Comparison of ENCODE assay signal across 14 cellular contexts in the genomic region with DNA sequence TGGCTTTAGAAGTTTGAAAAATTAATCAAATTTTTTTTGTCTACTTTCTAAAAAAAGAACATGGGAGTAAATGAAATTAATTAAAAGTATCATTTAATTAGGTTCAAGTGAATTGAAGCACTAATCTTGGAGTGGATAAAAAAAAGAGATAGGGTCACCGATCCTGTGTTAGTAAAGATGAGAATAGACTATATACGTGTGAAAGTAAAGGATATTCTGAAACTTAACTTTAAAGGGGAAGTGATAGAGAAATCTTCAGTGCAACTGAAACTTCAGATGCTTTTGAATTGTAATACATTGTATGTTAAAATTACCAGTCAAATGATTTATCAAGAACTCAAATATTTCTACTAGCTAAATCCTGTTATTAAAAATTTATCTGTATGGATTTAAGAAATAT. TPM values are rescaled to one million over a fixed set of nuclear protein-coding genes. Genes with fewer than 3 reads are reported as not detected.
DNase-seq lines count a peak whose midpoint lies in the region; ATAC-seq, FAIRE-seq and TF ChIP-seq lines count a peak whose summit lies in the region.
"Had no signal": no experiment of that assay in that cellular context is flagged by ENCODE, and none has a peak within 500 bp of the region (broad histone marks: within the 10 kb centered on the region; RNA-seq: fewer than 3 reads in every experiment).

No MANE protein-coding gene starts in this region.

- no peak for DNase-seq in HepG2 (ENCODE audit: low spot score)
- no peak for DNase-seq in stimulated activated naive B cell treated with anti-CD40 and anti-IgM and Interleukin-4, amounts not matched to agents 10 μg/mL and 1 μg/mL and 100 μg/mL, for 72 hours
- DNase-seq in NCI-H2171 (lab: John Stamatoyannopoulos, UW), result no peak
- DNase-seq in D721Med (ENCODE audit: insufficient read length, low spot score), result no peak
- DNase-seq: ACHN; activated naive CD4-positive, alpha-beta T cell treated with anti-CD3 and anti-CD28 coated beads for 36 hours; cerebellar nuclear complex; DMS53; esophagus squamous epithelium; tibial artery had no signal

- H3K27me3 Mint-ChIP-seq in stimulated activated naive B cell treated with anti-CD40 and anti-IgM and Interleukin-4, amounts not matched to agents 10 μg/mL and 1 μg/mL and 100 μg/mL, for 72 hours, result no peaks in the 10 kb centered on the region

- no peak overlapping the region for H3K4me3 Mint-ChIP-seq in stimulated activated naive B cell treated with anti-CD40 and anti-IgM and Interleukin-4, amounts not matched to agents 10 μg/mL and 1 μg/mL and 100 μg/mL, for 72 hours
- H3K4me3 Mint-ChIP-seq: activated naive CD4-positive, alpha-beta T cell treated with anti-CD3 and anti-CD28 coated beads for 36 hours had no signal

- ATAC-seq in HepG2 (no peak), GM21737 (IDR thresholded peaks at IDR 0.05; ENCODE audit: unreplicated experiment) (peak; percentile 46), HG03354 (IDR thresholded peaks at IDR 0.05; ENCODE audit: poor library complexity, severe bottlenecking, unreplicated experiment) (peak; percentile 40), HG02970 (IDR thresholded peaks at IDR 0.05; ENCODE audit: low FRiP score, unreplicated experiment) (no peak)
- peak; percentile 27 to 29 for ATAC-seq in stimulated activated naive B cell treated with anti-CD40 and anti-IgM and Interleukin-4, amounts not matched to agents 10 μg/mL and 1 μg/mL and 100 μg/mL, for 72 hours (replicated peaks)

- intact Hi-C loops in HepG2 (cut with micrococcal nuclease; ENCODE audit: unreplicated experiment), result loop anchor here (5.0 kb wide), 1 partner anchor 313 kb away; a partner anchor contains a TSS

- H3K36me3 ChIP-seq in liver (ENCODE audit: control insufficient read depth in 4 of 4, insufficient read depth in 3 of 4, low read depth in 1 of 4, low read length in 3 of 4) (peaks cover 0 to 13% (median 9%) of the 10 kb centered on the region in 4 donors), HepG2 (replicated peaks in 1 of 2; ENCODE audit: control insufficient read depth in 1 of 2, insufficient read depth in 2 of 2, low read length in 2 of 2) (peaks cover 2 to 28% of the 10 kb centered on the region in 2 experiments)

- WGBS in liver, result 67% methylated on average over 2 of the region's 2 CpGs
- 98% methylated on average over 2 of the region's 2 CpGs for WGBS in HepG2 (ENCODE audit: low lambda C conversion rate)

- H3K9ac ChIP-seq in liver (ENCODE audit: low read depth in 1 of 2, low read length in 2 of 2) (peak overlapping the region; percentile 33 to 49), HepG2 (ENCODE audit: insufficient read depth, low read depth, low read length) (no peak overlapping the region)

- H3K9me3 Mint-ChIP-seq in stimulated activated naive B cell treated with anti-CD40 and anti-IgM and Interleukin-4, amounts not matched to agents 10 μg/mL and 1 μg/mL and 100 μg/mL, for 72 hours, result peaks cover 7% of the 10 kb centered on the region in 2 donors

- H3K27me3 ChIP-seq in liver (ENCODE audit: control insufficient read depth in 4 of 4, insufficient read depth in 4 of 4, low read length in 3 of 4), result no peaks in the 10 kb centered on the region
- no peaks in the 10 kb centered on the region; a peak in 1 of 5 replicates for H3K27me3 ChIP-seq in HepG2 (ENCODE audit: control insufficient read depth in 1 of 2, insufficient read depth in 2 of 2, low read length in 2 of 2)
- H3K27me3 ChIP-seq: esophagus squamous epithelium, tibial artery had no signal

- no peak overlapping the region for H3K27ac Mint-ChIP-seq in stimulated activated naive B cell treated with anti-CD40 and anti-IgM and Interleukin-4, amounts not matched to agents 10 μg/mL and 1 μg/mL and 100 μg/mL, for 72 hours
- H3K27ac Mint-ChIP-seq: activated naive CD4-positive, alpha-beta T cell treated with anti-CD3 and anti-CD28 coated beads for 36 hours had no signal

- in situ Hi-C loops in HepG2 (cut with HindIII; ENCODE audit: extremely low pct_ligation_motif_present, low pct_unique_long_range_greater_than_20kb), result no loop called here

- H3K9me3 ChIP-seq in liver (ENCODE audit: control insufficient read depth in 4 of 4, low read length in 3 of 4) (no peaks in the 10 kb centered on the region), HepG2 (ENCODE audit: low read length) (no peaks in the 10 kb centered on the region)
- H3K9me3 ChIP-seq: esophagus squamous epithelium, tibial artery had no signal

- FAIRE-seq in HepG2 (lab: Jason Lieb, UNC), result no peak
- no peak for FAIRE-seq in D721Med (lab: Jason Lieb, UNC)

- no peak for TF ChIP-seq EP300 in HepG2 (IDR thresholded peaks at IDR 0.05; ENCODE audit: low read depth in 2 of 2, low read length in 2 of 2)
- no peak for TF ChIP-seq EP300 in HepG2 (CRISPR knock-in tag; IDR thresholded peaks at IDR 0.05; ENCODE audit: borderline replicate concordance)

- POLR2A ChIA-PET in HepG2 (lab: Yijun Ruan, JAX), result no interaction called here

- CTCF ChIA-PET in HepG2 (lab: Yijun Ruan, JAX; ENCODE audit: low intra/inter-chr PET ratio, low total read pairs), result no interaction called here

- no peak for TF ChIP-seq CTCF in liver (IDR thresholded peaks at IDR 0.05; ENCODE audit: low read depth, low read length, missing input control)
- TF ChIP-seq CTCF in HepG2 (CRISPR knock-in tag; IDR thresholded peaks at IDR 0.05), result no peak
- no peak for TF ChIP-seq CTCF in D721Med (IDR thresholded peaks at IDR 0.05; ENCODE audit: insufficient read depth, missing control alignments)

- no peak overlapping the region for H3K4me2 ChIP-seq in HepG2 (ENCODE audit: low read depth, low read length)

- H3K4me1 Mint-ChIP-seq in stimulated activated naive B cell treated with anti-CD40 and anti-IgM and Interleukin-4, amounts not matched to agents 10 μg/mL and 1 μg/mL and 100 μg/mL, for 72 hours, result peaks cover 24 to 44% of the 10 kb centered on the region in 2 donors

- no peak for TF ChIP-seq POLR2A in HepG2 (IDR thresholded peaks at IDR 0.05; ENCODE audit: insufficient read depth in 1 of 2, low read depth in 2 of 2, low read length in 2 of 2)

- H3K27ac ChIP-seq in liver (ENCODE audit: low read depth in 1 of 2, low read length in 2 of 2) (peak overlapping the region; percentile 25 to 54), HepG2 (ENCODE audit: extremely low read length, insufficient read depth, low read length) (no peak overlapping the region)
- H3K27ac ChIP-seq: esophagus squamous epithelium, tibial artery had no signal

- H2AFZ ChIP-seq in HepG2 (ENCODE audit: low read length), result no peak overlapping the region

- no peak for TF ChIP-seq RAD21 in liver (IDR thresholded peaks at IDR 0.05)
- no peak for TF ChIP-seq RAD21 in HepG2 (CRISPR knock-in tag; IDR thresholded peaks at IDR 0.05)

- H3K4me1 ChIP-seq in liver (ENCODE audit: control insufficient read depth in 4 of 4, insufficient read depth in 4 of 4, low read length in 3 of 4) (peaks cover 0 to 40% (median 30%) of the 10 kb centered on the region in 4 donors), HepG2 (ENCODE audit: insufficient read depth, low read length) (peaks cover 16% of the 10 kb centered on the region)

- H3K79me2 ChIP-seq in HepG2 (ENCODE audit: insufficient read depth, low read length), result peaks cover 36% of the 10 kb centered on the region

- H3K4me3 ChIP-seq in liver (ENCODE audit: low read depth in 1 of 3, low read length in 3 of 3), result no peak overlapping the region
- no peak overlapping the region for H3K4me3 ChIP-seq in HepG2 (replicated peaks in 1 of 3; ENCODE audit: insufficient read depth in 1 of 3, low read depth in 2 of 3, low read length in 3 of 3)
- H3K4me3 ChIP-seq: esophagus squamous epithelium, tibial artery had no signal

- H4K20me1 ChIP-seq in HepG2 (ENCODE audit: insufficient read depth, low read length), result no peaks in the 10 kb centered on the region

- no TSS peak for BruUV-seq in HepG2 (replicated peaks; lab: Mats Ljungman, UMichigan)

- peaks cover 29 to 37% of the 10 kb centered on the region in 2 donors for H3K36me3 Mint-ChIP-seq in stimulated activated naive B cell treated with anti-CD40 and anti-IgM and Interleukin-4, amounts not matched to agents 10 μg/mL and 1 μg/mL and 100 μg/mL, for 72 hours

RNA-seq across cellular contexts. Expression of a gene that starts 4.8 kb away (rescaled TPM):
- total RNA-seq in liver (10 to 100 TPM in 1 of 2 donors, 1 to 10 TPM in 1; 9.3 to 14.2 TPM), HepG2 (2016; rRNA removed; fragmentation: Illumina TruSeq; extraction: Trizol) (12.7 and 18.4 TPM in 2 replicates)
- polyA plus RNA-seq in liver (1 to 10 TPM; 2.3 to 5.4 TPM), HepG2 (2011; rRNA removed) (6.3 and 7.6 TPM in 2 replicates)
- total RNA-seq in HepG2 (2016; cell fraction: cytosol; rRNA removed; fragmentation: Illumina TruSeq; extraction: Trizol; ENCODE audit: low read depth), result 1.7 and 1.9 TPM in 2 replicates
- 13.8 and 16.6 TPM in 2 replicates for total RNA-seq in HepG2 (2016; cell fraction: insoluble cytoplasmic fraction; rRNA removed; fragmentation: Illumina TruSeq; extraction: Trizol)
- total RNA-seq in HepG2 (2016; cell fraction: membrane; rRNA removed; fragmentation: Illumina TruSeq; extraction: Trizol), result 4.3 and 4.9 TPM in 2 replicates
- 21.4 and 21.7 TPM in 2 replicates for total RNA-seq in HepG2 (2016; cell fraction: nucleus; rRNA removed; fragmentation: Illumina TruSeq; extraction: Trizol)
- 2.9 and 4.4 TPM in 2 replicates for polyA plus RNA-seq in HepG2 (2011; cell fraction: cytosol; rRNA removed)
- polyA plus RNA-seq in HepG2 (2011; cell fraction: nucleus; rRNA removed), result 5.1 and 7.6 TPM in 2 replicates
- polyA plus RNA-seq in HepG2 (2012), result 4.1 and 5.2 TPM in 2 replicates
- 0.65 and 0.72 TPM in 2 replicates for polyA plus RNA-seq in HepG2 (2016; cell fraction: cytosol; fragmentation: Illumina TruSeq; extraction: Trizol; ENCODE audit: low read depth)
- 9.7 and 10.2 TPM in 2 replicates for polyA plus RNA-seq in HepG2 (2016; cell fraction: insoluble cytoplasmic fraction; fragmentation: Illumina TruSeq; extraction: Trizol; ENCODE audit: low read depth)
- 1.9 and 2.0 TPM in 2 replicates for polyA plus RNA-seq in HepG2 (2016; cell fraction: membrane; fragmentation: Illumina TruSeq; extraction: Trizol; ENCODE audit: low read depth)
- 11.2 and 12.0 TPM in 2 replicates for polyA plus RNA-seq in HepG2 (2016; cell fraction: nucleus; fragmentation: Illumina TruSeq; extraction: Trizol; ENCODE audit: insufficient read depth, low read depth)
- 11.1 and 17.8 TPM in 2 replicates for polyA minus RNA-seq in HepG2 (2011; rRNA and poly(A)+ RNA removed; ENCODE audit: low replicate concordance)
- polyA minus RNA-seq in HepG2 (2011; cell fraction: cytosol; rRNA and poly(A)+ RNA removed), result 12.8 and 14.4 TPM in 2 replicates
- 48.7 and 50.2 TPM in 2 replicates for polyA minus RNA-seq in HepG2 (2011; cell fraction: nucleus; rRNA and poly(A)+ RNA removed)

RNA-seq across cellular contexts. Expression of a gene that starts 5.4 kb away (rescaled TPM):
- total RNA-seq in liver (10 to 100 TPM in 1 of 2 donors, 1 to 10 TPM in 1; 7.9 to 11.3 TPM), HepG2 (2016; rRNA removed; fragmentation: Illumina TruSeq; extraction: Trizol) (19.6 and 32.5 TPM in 2 replicates)
- polyA plus RNA-seq in liver (1 to 10 TPM; 1.9 to 4.9 TPM), HepG2 (2011; rRNA removed) (5.0 and 6.2 TPM in 2 replicates)
- total RNA-seq in HepG2 (2016; cell fraction: cytosol; rRNA removed; fragmentation: Illumina TruSeq; extraction: Trizol; ENCODE audit: low read depth), result 1.1 TPM in 2 replicates
- 18.3 and 30.8 TPM in 2 replicates for total RNA-seq in HepG2 (2016; cell fraction: insoluble cytoplasmic fraction; rRNA removed; fragmentation: Illumina TruSeq; extraction: Trizol)
- total RNA-seq in HepG2 (2016; cell fraction: membrane; rRNA removed; fragmentation: Illumina TruSeq; extraction: Trizol), result 6.8 and 7.9 TPM in 2 replicates
- 14.4 and 14.8 TPM in 2 replicates for total RNA-seq in HepG2 (2016; cell fraction: nucleus; rRNA removed; fragmentation: Illumina TruSeq; extraction: Trizol)
- polyA plus RNA-seq in HepG2 (2011; cell fraction: cytosol; rRNA removed), result 2.9 and 4.8 TPM in 2 replicates
- 3.0 TPM in 2 replicates for polyA plus RNA-seq in HepG2 (2011; cell fraction: nucleus; rRNA removed)
- 4.3 and 6.2 TPM in 2 replicates for polyA plus RNA-seq in HepG2 (2012)
- polyA plus RNA-seq in HepG2 (2016; cell fraction: cytosol; fragmentation: Illumina TruSeq; extraction: Trizol; ENCODE audit: low read depth), result 0.35 and 0.42 TPM in 2 replicates
- polyA plus RNA-seq in HepG2 (2016; cell fraction: insoluble cytoplasmic fraction; fragmentation: Illumina TruSeq; extraction: Trizol; ENCODE audit: low read depth), result 17.9 and 20.4 TPM in 2 replicates
- 2.2 and 2.4 TPM in 2 replicates for polyA plus RNA-seq in HepG2 (2016; cell fraction: membrane; fragmentation: Illumina TruSeq; extraction: Trizol; ENCODE audit: low read depth)
- 14.5 and 14.9 TPM in 2 replicates for polyA plus RNA-seq in HepG2 (2016; cell fraction: nucleus; fragmentation: Illumina TruSeq; extraction: Trizol; ENCODE audit: insufficient read depth, low read depth)
- polyA minus RNA-seq in HepG2 (2011; rRNA and poly(A)+ RNA removed; ENCODE audit: low replicate concordance), result 4.7 and 13.4 TPM in 2 replicates
- polyA minus RNA-seq in HepG2 (2011; cell fraction: cytosol; rRNA and poly(A)+ RNA removed), result 3.9 and 4.6 TPM in 2 replicates
- 7.3 and 8.1 TPM in 2 replicates for polyA minus RNA-seq in HepG2 (2011; cell fraction: nucleus; rRNA and poly(A)+ RNA removed)

Comparison
In these comparisons a context has a peak if more than half of its experiments do, and no peak if none do; other contexts are left out.
1. ATAC-seq: peak in GM21737 (single experiment), HG03354 (single experiment) and stimulated activated naive B cell treated with anti-CD40 and anti-IgM and Interleukin-4, amounts not matched to agents 10 μg/mL and 1 μg/mL and 100 μg/mL, for 72 hours (2 of 2); none in HepG2 (single experiment) and HG02970 (single experiment).